ENCODE assay signal across 24 cellular contexts in genomic region chr15:100016632-100017031, GRCh38.
"Had no signal": no experiment of that assay in that cellular context is flagged by ENCODE, and none has a peak within 500 bp of the region (broad histone marks: within the 10 kb centered on the region; RNA-seq: fewer than 3 reads in every experiment).

No MANE protein-coding gene starts in this region.

- H3K27me3 Mint-ChIP-seq: activated naive CD8-positive, alpha-beta T cell had no signal

- H3K9me3 Mint-ChIP-seq: activated T-cell treated with anti-CD3 and anti-CD28 coated beads, Interleukin-2, amount 50 U/mL, for 4 hours had no signal

- DNase-seq: activated CD4-positive, alpha-beta T cell treated with anti-CD3 and anti-CD28 coated beads for 48 hours; activated CD4-positive, alpha-beta T cell treated with anti-CD3 and anti-CD28 coated beads, Interleukin-2, amount 50 U/mL, for 4 hours; activated CD4-positive, CD25-positive, alpha-beta regulatory T cell treated with anti-CD3 and anti-CD28 coated beads, Interleukin-2, amount 50 U/mL, for 72 hours; activated CD8-positive, alpha-beta T cell treated with anti-CD3 and anti-CD28 coated beads, Interleukin-2, amount 10 ng/mL, durations not matched to agents 7 days and 5 days; activated gamma-delta T cell; activated naive CD4-positive, alpha-beta T cell treated with anti-CD3 and anti-CD28 coated beads for 36 hours; activated T-cell treated with anti-CD3 and anti-CD28 coated beads, Interleukin-2, amount 50 U/mL, for 4 hours; amygdala; Kasumi-1; KBM-7; NCI-H1048; NCI-H1930; NCI-H2107; NCI-H446 treated with DMSO at 0.1 percent for 48 hours; NCI-H524 treated with DMSO at 0.1 percent for 48 hours; NCI-H774; SHP77 had no signal

- H3K4me3 ChIP-seq: cardiac muscle cell, SJSA1 had no signal

- H3K4me3 Mint-ChIP-seq: activated CD8-positive, alpha-beta T cell treated with anti-CD3 and anti-CD28 coated beads, Interleukin-2, amount 10 ng/mL, durations not matched to agents 7 days and 5 days; activated naive CD4-positive, alpha-beta T cell treated with anti-CD3 and anti-CD28 coated beads for 36 hours; activated naive CD8-positive, alpha-beta T cell; activated T-cell treated with anti-CD3 and anti-CD28 coated beads, Interleukin-2, amount 50 U/mL, for 4 hours; brain; T-helper 1 cell treated with Interleukin-12 subunit alpha and Interleukin-12 subunit beta and Interleukin-4 antibody, amounts not matched to agents 30 μg/mL and 1 μg/mL, for 36 hours had no signal

- H3K4me1 ChIP-seq: SJSA1 had no signal

- H3K27ac ChIP-seq: cardiac muscle cell, SJSA1 had no signal

- ATAC-seq: activated CD8-positive, alpha-beta T cell treated with anti-CD3 and anti-CD28 coated beads, Interleukin-2, amount 10 ng/mL, durations not matched to agents 7 days and 5 days; activated T-cell treated with anti-CD3 and anti-CD28 coated beads, Interleukin-2, amount 50 U/mL, for 4 hours; Panc1; SK-N-SH treated with all-trans-retinoic acid at 6 μM for 48 hours had no signal

- H3K27ac Mint-ChIP-seq: activated CD8-positive, alpha-beta T cell treated with anti-CD3 and anti-CD28 coated beads, Interleukin-2, amount 10 ng/mL, durations not matched to agents 7 days and 5 days; activated naive CD4-positive, alpha-beta T cell treated with anti-CD3 and anti-CD28 coated beads for 36 hours; activated naive CD8-positive, alpha-beta T cell; brain; T-helper 1 cell treated with Interleukin-12 subunit alpha and Interleukin-12 subunit beta and Interleukin-4 antibody, amounts not matched to agents 30 μg/mL and 1 μg/mL, for 36 hours had no signal

- H3K36me3 ChIP-seq: cardiac muscle cell, SJSA1 had no signal

- H3K27me3 ChIP-seq: cardiac muscle cell, SJSA1 had no signal

- H3K9me3 ChIP-seq: SJSA1 had no signal
